8 cellular contexts compared by ENCODE assay signal in the genomic region with DNA sequence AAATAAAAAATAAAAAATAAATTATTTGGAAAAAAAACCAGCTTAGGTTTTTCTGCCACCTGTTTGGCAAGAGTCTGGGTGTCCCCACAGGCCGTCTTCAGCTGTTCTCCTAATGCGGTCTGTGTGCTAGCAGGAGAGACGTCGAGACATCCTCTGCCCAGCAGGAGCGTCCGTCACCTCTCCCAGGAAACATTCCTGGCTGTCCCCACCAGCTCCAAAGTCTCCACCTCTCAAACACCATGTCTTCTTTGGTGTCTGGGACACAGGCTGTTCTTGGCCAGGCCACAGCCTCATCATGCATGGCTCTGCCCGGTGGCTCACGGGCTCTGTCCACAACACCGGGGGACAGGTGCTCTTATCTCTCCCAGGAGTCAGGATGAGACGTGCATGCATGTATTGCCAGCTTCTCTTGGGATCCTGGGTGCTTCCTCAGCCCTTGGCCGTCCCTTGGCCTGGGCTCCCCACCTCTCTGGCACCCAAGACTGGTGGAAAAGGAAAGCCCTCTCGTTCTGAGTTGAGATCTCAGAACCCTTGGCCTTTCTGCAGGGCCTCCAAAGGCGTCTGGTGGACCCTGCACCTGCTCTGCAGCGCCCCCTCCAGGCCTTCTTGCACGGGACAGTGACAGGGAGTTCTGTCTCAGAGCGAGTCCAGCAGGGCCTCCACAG.
DNase-seq lines count a peak whose midpoint lies in the region; ATAC-seq, FAIRE-seq and TF ChIP-seq lines count a peak whose summit lies in the region.

No MANE protein-coding gene starts in this region.

- TF ChIP-seq RAD21 in K562 (CRISPR knock-in tag; conservative IDR thresholded peaks at IDR 0.05 in 1 of 2, IDR thresholded peaks at IDR 0.05 in 1 of 2) = peak; percentile 31 to 76; a peak in 2 of 4 replicates

- H3K79me2 ChIP-seq in OCI-LY3 (ENCODE audit: low read length) (peaks cover 18% of the 10 kb centered on the region), K562 (ENCODE audit: control insufficient read depth, insufficient read depth, low read length) (no peaks in the 10 kb centered on the region)

- H2AFZ ChIP-seq in OCI-LY3 (ENCODE audit: low read depth, low read length) (no peak overlapping the region), K562 (ENCODE audit: low read depth, low read length) (no peak overlapping the region)

- POLR2A ChIA-PET in K562 (lab: Yijun Ruan, JAX) = interaction anchor here (0.6 to 0.9 kb wide), 2 partner anchors 88 to 296 kb away, joined by 3 to 4 read pairs; no protein-coding TSS in a partner anchor

- BruUV-seq in K562 (replicated peaks; lab: Mats Ljungman, UMichigan) = no TSS peak

- H3K27me3 ChIP-seq in OCI-LY3 (ENCODE audit: low read depth, low read length) = no peaks in the 10 kb centered on the region
- H3K27me3 ChIP-seq in K562 (ENCODE audit: control insufficient read depth in 2 of 2, insufficient read depth in 2 of 2, low read length in 2 of 2) = peaks cover 8 to 46% of the 10 kb centered on the region in 2 experiments; a peak in 4 of 5 replicates
- peaks cover 7% of the 10 kb centered on the region for H3K27me3 ChIP-seq in muscle layer of duodenum (ENCODE audit: low read depth, low read length)

- H3K9ac ChIP-seq in OCI-LY3 (ENCODE audit: low read length) (peak overlapping the region; percentile 69), K562 (ENCODE audit: insufficient read depth in 1 of 2, low read depth in 2 of 2, low read length in 2 of 2) (no peak overlapping the region)

- H3K4me3 ChIP-seq in OCI-LY3 (ENCODE audit: low read length) (no peak overlapping the region; the same call in 1 of the 2 replicates), K562 (no peak overlapping the region), muscle layer of duodenum (ENCODE audit: low read depth in 1 of 2, low read length in 2 of 2) (no peak overlapping the region)

- H3K4me1 ChIP-seq in OCI-LY3 (ENCODE audit: low read length) = peaks cover 99% of the 10 kb centered on the region
- peaks cover 0 to 40% of the 10 kb centered on the region in 2 experiments; a peak in 2 of 5 replicates for H3K4me1 ChIP-seq in K562 (replicated peaks in 1 of 2; ENCODE audit: control insufficient read depth in 2 of 2, insufficient read depth in 2 of 2, low read length in 2 of 2)
- H3K4me1 ChIP-seq in muscle layer of duodenum (ENCODE audit: control insufficient read depth in 1 of 2, insufficient read depth in 2 of 2, low read length in 2 of 2) = peaks cover 0 to 4% of the 10 kb centered on the region in 2 donors

- CTCF ChIA-PET in K562 (lab: Yijun Ruan, JAX; ENCODE audit: low intra/inter-chr PET ratio) = interaction anchor here (0.6 to 1.1 kb wide), 3 partner anchors 85 to 182 kb away, joined by 3 to 4 read pairs (median 3); a partner anchor contains a TSS

- 17% methylated on average over 16 of the region's 16 CpGs for WGBS in K562 (ENCODE audit: insufficient coverage, low coverage, missing lambda C conversion rate)

- TF ChIP-seq CTCF in OCI-LY3 (IDR thresholded peaks at IDR 0.05; ENCODE audit: low read depth, low read length) = peak; percentile 86
- peak; percentile 86 to 90 (median 90) for TF ChIP-seq CTCF in K562 (IDR thresholded peaks at IDR 0.05 in 2 of 3, conservative IDR thresholded peaks at IDR 0.05 in 1 of 3; ENCODE audit: insufficient read depth in 2 of 3, low read depth in 1 of 3, low read length in 3 of 3)

- H3K9me3 ChIP-seq in OCI-LY3 (ENCODE audit: insufficient read depth, low read length) (no peaks in the 10 kb centered on the region), K562 (replicated peaks; ENCODE audit: control insufficient read depth, insufficient read depth, low read depth, low read length) (no peaks in the 10 kb centered on the region), muscle layer of duodenum (ENCODE audit: control insufficient read depth in 1 of 2, low read length in 2 of 2) (no peaks in the 10 kb centered on the region)

- H3K9me1 ChIP-seq in K562 (ENCODE audit: control insufficient read depth, insufficient read depth, low read length) = no peaks in the 10 kb centered on the region

- H3K27ac ChIP-seq in OCI-LY3 (ENCODE audit: low read length) (peak overlapping the region; percentile 98), K562 (ENCODE audit: extremely low read depth, low read depth, low read length) (no peak overlapping the region), muscle layer of duodenum (ENCODE audit: low read length) (peak overlapping the region; percentile 40)

- no peak for TF ChIP-seq EP300 in K562 (IDR thresholded peaks at IDR 0.05; ENCODE audit: low read length)

- intact Hi-C loops in K562 (cut with micrococcal nuclease) = no loop called here

- in situ Hi-C loops in K562 (cut with MboI) = no loop called here

- peak; percentile 72 for DNase-seq in activated effector memory CD4-positive, alpha-beta T cell treated with anti-CD3 and anti-CD28 coated beads, Interleukin-2, amount 50 U/mL, for 16 hours
- DNase-seq in activated effector memory CD4-positive, alpha-beta T cell treated with Interleukin-2 at 50 U/mL for 16 hours = no peak
- DNase-seq in K562 (ENCODE audit: extremely low read depth in 1 of 4, low spot score in 3 of 4) (peak; percentile 74 to 80 (median 77)), Ammon's horn (ENCODE audit: low spot score) (no peak), AG08395 (ENCODE audit: low spot score) (no peak)

- H3K36me3 ChIP-seq in OCI-LY3 (replicated peaks; ENCODE audit: low read depth, low read length) (peaks cover 4% of the 10 kb centered on the region), K562 (ENCODE audit: control insufficient read depth, insufficient read depth, low read length) (no peaks in the 10 kb centered on the region), muscle layer of duodenum (ENCODE audit: control insufficient read depth in 1 of 2, insufficient read depth in 2 of 2, low read length in 2 of 2) (no peaks in the 10 kb centered on the region)

- TF ChIP-seq POLR2A in K562 (conservative IDR thresholded peaks at IDR 0.05) = no peak

- ATAC-seq in K562 (peak; percentile 98), GM18858 (IDR thresholded peaks at IDR 0.05; ENCODE audit: unreplicated experiment) (no peak)

- H4K20me1 ChIP-seq in OCI-LY3 (ENCODE audit: insufficient read depth, low read length) = no peaks in the 10 kb centered on the region
- peaks cover 12% of the 10 kb centered on the region; the same call in 1 of the 2 replicates for H4K20me1 ChIP-seq in K562 (replicated peaks; ENCODE audit: control insufficient read depth, insufficient read depth, low read length)

- peak; percentile 82 for FAIRE-seq in K562 (lab: Jason Lieb, UNC)

- H3K4me2 ChIP-seq in OCI-LY3 (ENCODE audit: low read length) = peak overlapping the region; percentile 60
- H3K4me2 ChIP-seq in K562 (ENCODE audit: insufficient read depth, low read length) = no peak overlapping the region

TF ChIP-seq in K562, 482 proteins besides CTCF, POLR2A, EP300 and RAD21 (continues in another document):
- no peak for TF ChIP-seq PHF20 (IDR thresholded peaks at IDR 0.05; ENCODE audit: partially characterized antibody)
- no peak for TF ChIP-seq ZNF764 (CRISPR knock-in tag; IDR thresholded peaks at IDR 0.05; ENCODE audit: low read depth)
- no peak for TF ChIP-seq MBD2 (IDR thresholded peaks at IDR 0.05; ENCODE audit: borderline replicate concordance, low read depth)
- no peak for TF ChIP-seq ZNF124 (CRISPR knock-in tag; IDR thresholded peaks at IDR 0.05)
- TF ChIP-seq, protein P1, sequence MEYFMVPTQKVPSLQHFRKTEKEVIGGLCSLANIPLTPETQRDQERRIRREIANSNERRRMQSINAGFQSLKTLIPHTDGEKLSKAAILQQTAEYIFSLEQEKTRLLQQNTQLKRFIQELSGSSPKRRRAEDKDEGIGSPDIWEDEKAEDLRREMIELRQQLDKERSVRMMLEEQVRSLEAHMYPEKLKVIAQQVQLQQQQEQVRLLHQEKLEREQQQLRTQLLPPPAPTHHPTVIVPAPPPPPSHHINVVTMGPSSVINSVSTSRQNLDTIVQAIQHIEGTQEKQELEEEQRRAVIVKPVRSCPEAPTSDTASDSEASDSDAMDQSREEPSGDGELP (CRISPR knock-in tag; IDR thresholded peaks at IDR 0.05; ENCODE audit: borderline replicate concordance) = peak; percentile 24; the same call in 1 of the 2 replicates
- TF ChIP-seq ZBTB7A (IDR thresholded peaks at IDR 0.05; ENCODE audit: borderline replicate concordance, control insufficient read depth, low read depth, low read length) = peak; percentile 41; the same call in 1 of the 2 replicates
- 0 out of 2 replicates have a peak, but pooled peaks have one; percentile 43 for TF ChIP-seq XRCC5 (IDR thresholded peaks at IDR 0.05; ENCODE audit: low read depth, low read length)
- TF ChIP-seq SRSF9 (IDR thresholded peaks at IDR 0.05; ENCODE audit: borderline replicate concordance, low read depth, low read length) = no peak
- TF ChIP-seq, protein P2, sequence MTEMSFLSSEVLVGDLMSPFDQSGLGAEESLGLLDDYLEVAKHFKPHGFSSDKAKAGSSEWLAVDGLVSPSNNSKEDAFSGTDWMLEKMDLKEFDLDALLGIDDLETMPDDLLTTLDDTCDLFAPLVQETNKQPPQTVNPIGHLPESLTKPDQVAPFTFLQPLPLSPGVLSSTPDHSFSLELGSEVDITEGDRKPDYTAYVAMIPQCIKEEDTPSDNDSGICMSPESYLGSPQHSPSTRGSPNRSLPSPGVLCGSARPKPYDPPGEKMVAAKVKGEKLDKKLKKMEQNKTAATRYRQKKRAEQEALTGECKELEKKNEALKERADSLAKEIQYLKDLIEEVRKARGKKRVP (CRISPR knock-in tag; IDR thresholded peaks at IDR 0.05) = no peak
- TF ChIP-seq SMARCE1 (IDR thresholded peaks at IDR 0.05) = 0 out of 2 replicates have a peak, but pooled peaks have one; percentile 19

Comparison
In these comparisons a context has a peak if more than half of its experiments do, and no peak if none do; other contexts are left out.
1. DNase-seq: peak in activated effector memory CD4-positive, alpha-beta T cell treated with anti-CD3 and anti-CD28 coated beads, Interleukin-2, amount 50 U/mL, for 16 hours (single experiment) and K562 (4 of 4); none in activated effector memory CD4-positive, alpha-beta T cell treated with Interleukin-2 at 50 U/mL for 16 hours (single experiment), Ammon's horn (single experiment) and AG08395 (single experiment).